In the genomic region with DNA sequence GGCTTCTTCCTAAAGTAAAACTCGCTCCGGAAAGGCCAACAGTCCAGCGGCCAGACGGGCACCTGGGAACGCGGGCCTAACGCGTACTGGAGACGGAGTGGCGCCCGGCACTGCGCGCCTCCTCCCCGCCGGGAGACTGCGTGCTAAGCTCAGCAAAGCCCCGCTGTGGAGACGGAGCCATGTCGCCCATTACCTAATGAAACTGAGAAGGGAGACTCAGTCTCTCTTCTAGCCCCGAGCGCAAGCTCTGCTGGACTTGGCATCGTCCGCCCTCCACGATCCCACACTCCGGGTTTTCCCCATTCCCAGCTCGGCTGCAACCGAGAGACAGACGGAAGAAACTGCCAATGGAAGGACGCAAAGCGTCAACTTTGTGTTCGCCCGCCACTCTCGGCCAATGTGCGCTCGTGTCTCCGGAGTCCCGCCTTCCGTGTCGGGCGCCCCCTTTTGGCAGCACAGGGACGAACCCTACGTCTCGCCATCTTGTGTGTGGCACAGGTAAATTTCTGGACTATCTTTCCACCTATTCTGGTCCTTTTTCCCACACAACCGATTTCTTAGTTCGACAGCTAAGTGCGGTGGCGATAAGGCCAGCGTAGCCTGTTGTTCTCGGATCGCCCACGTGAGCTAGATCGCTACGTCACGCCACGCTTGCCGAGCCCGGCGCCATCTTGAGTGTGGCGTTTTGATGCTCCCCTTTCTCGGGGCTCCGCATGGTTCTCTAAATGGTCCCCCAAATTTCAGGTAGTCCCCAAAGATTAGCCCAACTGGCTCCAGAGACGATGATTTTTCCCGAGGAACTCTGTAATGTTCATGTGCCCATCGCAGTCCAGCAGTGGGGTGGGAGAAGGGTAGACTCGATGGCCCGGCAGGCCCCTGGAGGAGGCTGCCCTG, we compare ENCODE assay signal across 1 cellular context.
TF ChIP-seq lines count a peak whose summit lies in the region.

No MANE protein-coding gene starts in this region.

TF ChIP-seq in GM12878, 131 proteins besides CTCF, POLR2A, EP300 and RAD21 (continued from another document and continues in another):
- TF ChIP-seq ZBTB11 (CRISPR knock-in tag; IDR thresholded peaks at IDR 0.05) (no peak), TARDBP (IDR thresholded peaks at IDR 0.05; ENCODE audit: borderline replicate concordance) (no peak; the same call in 1 of the 2 replicates), ZBTB4 (CRISPR knock-in tag; IDR thresholded peaks at IDR 0.05) (no peak), STAT3 (IDR thresholded peaks at IDR 0.05; ENCODE audit: low read depth, low read length) (peak; percentile 42; the same call in 1 of the 2 replicates), CBFB (IDR thresholded peaks at IDR 0.05; ENCODE audit: low read depth) (peak; percentile 36; the same call in 1 of the 2 replicates), BRCA1 (IDR thresholded peaks at IDR 0.05; ENCODE audit: low read depth, low read length) (no peak), SMAD5 (IDR thresholded peaks at IDR 0.05; ENCODE audit: low read depth) (peak; percentile 54; the same call in 1 of the 2 replicates), BMI1 (IDR thresholded peaks at IDR 0.05; ENCODE audit: borderline replicate concordance) (no peak), CBX3 (IDR thresholded peaks at IDR 0.05; ENCODE audit: borderline replicate concordance, low read depth) (no peak), USF2 (IDR thresholded peaks at IDR 0.05; ENCODE audit: borderline replicate concordance, low read depth, low read length) (peak; percentile 16), ASH2L (IDR thresholded peaks at IDR 0.05; ENCODE audit: borderline replicate concordance, low read depth) (no peak), JUND (IDR thresholded peaks at IDR 0.05; ENCODE audit: low read depth, low read length) (no peak; the same call in 1 of the 2 replicates), ZNF217 (IDR thresholded peaks at IDR 0.05) (no peak), LARP7 (IDR thresholded peaks at IDR 0.05) (peak; percentile 34), ZSCAN29 (IDR thresholded peaks at IDR 0.05) (peak; percentile 75; the same call in 1 of the 2 replicates), ZNF384 (IDR thresholded peaks at IDR 0.05; ENCODE audit: borderline replicate concordance, low read depth, low read length) (no peak), RB1 (IDR thresholded peaks at IDR 0.05; ENCODE audit: borderline replicate concordance) (peak; percentile 90), DPF2 (IDR thresholded peaks at IDR 0.05) (peak; percentile 92), E2F4 (IDR thresholded peaks at IDR 0.05; ENCODE audit: low read depth, low read length) (peak; percentile 79; the same call in 1 of the 2 replicates), BACH1 (IDR thresholded peaks at IDR 0.05; ENCODE audit: borderline replicate concordance) (no peak; the same call in 1 of the 2 replicates), EZH2 (IDR thresholded peaks at IDR 0.05; ENCODE audit: borderline replicate concordance, control insufficient read depth, low read depth, low read length) (no peak), ZBTB33 (IDR thresholded peaks at IDR 0.05) (0 out of 2 replicates have a peak, but pooled peaks have one; percentile 38), YY1 (IDR thresholded peaks at IDR 0.05; ENCODE audit: low read depth, low read length) (peak; percentile 99), TBL1XR1 (IDR thresholded peaks at IDR 0.05; ENCODE audit: low read depth, low read length) (peak; percentile 20; the same call in 1 of the 2 replicates), STAT1 (conservative IDR thresholded peaks at IDR 0.05) (peak; percentile 74; the same call in 1 of the 2 replicates), IKZF1 (conservative IDR thresholded peaks at IDR 0.05) (peak; percentile 76), CBX5 (IDR thresholded peaks at IDR 0.05; ENCODE audit: low read depth) (no peak), RAD51 (IDR thresholded peaks at IDR 0.05) (peak; percentile 61), BHLHE40 (IDR thresholded peaks at IDR 0.05; ENCODE audit: borderline replicate concordance in 1 of 2, low read depth in 2 of 2, low read length in 1 of 2) (peak in 1 of 2 experiments; percentile 61; a peak in 3 of 4 replicates), NRF1 (conservative IDR thresholded peaks at IDR 0.05; ENCODE audit: low read depth, low read length) (no peak), GABPA (IDR thresholded peaks at IDR 0.05; ENCODE audit: low read depth) (no peak), TCF12 (IDR thresholded peaks at IDR 0.05; ENCODE audit: low read depth, low read length) (no peak), JUNB (IDR thresholded peaks at IDR 0.05) (no peak), MAX (IDR thresholded peaks at IDR 0.05; ENCODE audit: low read depth, low read length) (peak; percentile 25; the same call in 1 of the 2 replicates), EGR1 (IDR thresholded peaks at IDR 0.05; ENCODE audit: borderline replicate concordance in 1 of 2, low read depth in 2 of 2, low read length in 2 of 2) (no peak), PAX8 (IDR thresholded peaks at IDR 0.05) (no peak; the same call in 1 of the 2 replicates), SPI1 (IDR thresholded peaks at IDR 0.05; ENCODE audit: borderline replicate concordance, insufficient read depth, low read depth, low read length) (no peak), FOS (IDR thresholded peaks at IDR 0.05; ENCODE audit: borderline replicate concordance, extremely low read depth, insufficient read length) (peak; percentile 60), CREB1 (IDR thresholded peaks at IDR 0.05; ENCODE audit: low read depth) (no peak), SRF (IDR thresholded peaks at IDR 0.05; ENCODE audit: low read depth in 2 of 2, low read length in 2 of 2) (no peak), MTA3 (IDR thresholded peaks at IDR 0.05; ENCODE audit: borderline replicate concordance, low read length) (no peak), MEF2B (IDR thresholded peaks at IDR 0.05; ENCODE audit: partially characterized antibody, poor library complexity, severe bottlenecking) (no peak), CEBPB (IDR thresholded peaks at IDR 0.05; ENCODE audit: borderline replicate concordance in 1 of 2, low read depth in 2 of 2, low read length in 2 of 2) (no peak), ZNF622 (IDR thresholded peaks at IDR 0.05) (no peak), NR2C1 (IDR thresholded peaks at IDR 0.05) (peak; percentile 88), IKZF2 (IDR thresholded peaks at IDR 0.05) (peak; percentile 42 to 51; a peak in 3 of 4 replicates), NBN (IDR thresholded peaks at IDR 0.05) (peak; percentile 92), RCOR1 (conservative IDR thresholded peaks at IDR 0.05; ENCODE audit: low read depth, low read length) (no peak)
- TF ChIP-seq, protein P1, sequence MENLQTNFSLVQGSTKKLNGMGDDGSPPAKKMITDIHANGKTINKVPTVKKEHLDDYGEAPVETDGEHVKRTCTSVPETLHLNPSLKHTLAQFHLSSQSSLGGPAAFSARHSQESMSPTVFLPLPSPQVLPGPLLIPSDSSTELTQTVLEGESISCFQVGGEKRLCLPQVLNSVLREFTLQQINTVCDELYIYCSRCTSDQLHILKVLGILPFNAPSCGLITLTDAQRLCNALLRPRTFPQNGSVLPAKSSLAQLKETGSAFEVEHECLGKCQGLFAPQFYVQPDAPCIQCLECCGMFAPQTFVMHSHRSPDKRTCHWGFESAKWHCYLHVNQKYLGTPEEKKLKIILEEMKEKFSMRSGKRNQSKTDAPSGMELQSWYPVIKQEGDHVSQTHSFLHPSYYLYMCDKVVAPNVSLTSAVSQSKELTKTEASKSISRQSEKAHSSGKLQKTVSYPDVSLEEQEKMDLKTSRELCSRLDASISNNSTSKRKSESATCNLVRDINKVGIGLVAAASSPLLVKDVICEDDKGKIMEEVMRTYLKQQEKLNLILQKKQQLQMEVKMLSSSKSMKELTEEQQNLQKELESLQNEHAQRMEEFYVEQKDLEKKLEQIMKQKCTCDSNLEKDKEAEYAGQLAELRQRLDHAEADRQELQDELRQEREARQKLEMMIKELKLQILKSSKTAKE (IDR thresholded peaks at IDR 0.05; ENCODE audit: low read depth, poor library complexity, severe bottlenecking) = peak; percentile 65
- TF ChIP-seq, protein P2, sequence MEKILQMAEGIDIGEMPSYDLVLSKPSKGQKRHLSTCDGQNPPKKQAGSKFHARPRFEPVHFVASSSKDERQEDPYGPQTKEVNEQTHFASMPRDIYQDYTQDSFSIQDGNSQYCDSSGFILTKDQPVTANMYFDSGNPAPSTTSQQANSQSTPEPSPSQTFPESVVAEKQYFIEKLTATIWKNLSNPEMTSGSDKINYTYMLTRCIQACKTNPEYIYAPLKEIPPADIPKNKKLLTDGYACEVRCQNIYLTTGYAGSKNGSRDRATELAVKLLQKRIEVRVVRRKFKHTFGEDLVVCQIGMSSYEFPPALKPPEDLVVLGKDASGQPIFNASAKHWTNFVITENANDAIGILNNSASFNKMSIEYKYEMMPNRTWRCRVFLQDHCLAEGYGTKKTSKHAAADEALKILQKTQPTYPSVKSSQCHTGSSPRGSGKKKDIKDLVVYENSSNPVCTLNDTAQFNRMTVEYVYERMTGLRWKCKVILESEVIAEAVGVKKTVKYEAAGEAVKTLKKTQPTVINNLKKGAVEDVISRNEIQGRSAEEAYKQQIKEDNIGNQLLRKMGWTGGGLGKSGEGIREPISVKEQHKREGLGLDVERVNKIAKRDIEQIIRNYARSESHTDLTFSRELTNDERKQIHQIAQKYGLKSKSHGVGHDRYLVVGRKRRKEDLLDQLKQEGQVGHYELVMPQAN (conservative IDR thresholded peaks at IDR 0.05) = peak; percentile 16; the same call in 1 of the 2 replicates
